Comparison of ENCODE assay signal across 23 cellular contexts in genomic region chr19:29107831-29108230, GRCh38.
"Had no signal": no experiment of that assay in that cellular context is flagged by ENCODE, and none has a peak within 500 bp of the region (broad histone marks: within the 10 kb centered on the region; RNA-seq: fewer than 3 reads in every experiment).

No MANE protein-coding gene starts in this region.

- H3K36me3 ChIP-seq: SJCRH30 had no signal

- ATAC-seq: Panc1, PC-3, Right ventricle myocardium inferior, SK-N-SH treated with all-trans-retinoic acid at 6 μM for 48 hours had no signal

- DNase-seq: KBM-7, MV-4-11, NCI-H1048, NCI-H1105, NCI-H1417 treated with DMSO at 0.1 percent for 48 hours, NCI-H146, NCI-H1694 treated with DMSO at 0.1 percent for 48 hours, NCI-H2029, NCI-H2081 treated with DMSO at 0.1 percent for 48 hours, NCI-H2171, NCI-H226, NCI-H446, NCI-H510A, NCI-H524 treated with DMSO at 0.1 percent for 48 hours, NCI-H69, NCI-H774, PC-3, SHP77 treated with DMSO at 0.1 percent for 48 hours, SJCRH30, T-helper 1 cell had no signal

- H3K4me3 ChIP-seq: SJCRH30 had no signal
